In the genomic region with DNA sequence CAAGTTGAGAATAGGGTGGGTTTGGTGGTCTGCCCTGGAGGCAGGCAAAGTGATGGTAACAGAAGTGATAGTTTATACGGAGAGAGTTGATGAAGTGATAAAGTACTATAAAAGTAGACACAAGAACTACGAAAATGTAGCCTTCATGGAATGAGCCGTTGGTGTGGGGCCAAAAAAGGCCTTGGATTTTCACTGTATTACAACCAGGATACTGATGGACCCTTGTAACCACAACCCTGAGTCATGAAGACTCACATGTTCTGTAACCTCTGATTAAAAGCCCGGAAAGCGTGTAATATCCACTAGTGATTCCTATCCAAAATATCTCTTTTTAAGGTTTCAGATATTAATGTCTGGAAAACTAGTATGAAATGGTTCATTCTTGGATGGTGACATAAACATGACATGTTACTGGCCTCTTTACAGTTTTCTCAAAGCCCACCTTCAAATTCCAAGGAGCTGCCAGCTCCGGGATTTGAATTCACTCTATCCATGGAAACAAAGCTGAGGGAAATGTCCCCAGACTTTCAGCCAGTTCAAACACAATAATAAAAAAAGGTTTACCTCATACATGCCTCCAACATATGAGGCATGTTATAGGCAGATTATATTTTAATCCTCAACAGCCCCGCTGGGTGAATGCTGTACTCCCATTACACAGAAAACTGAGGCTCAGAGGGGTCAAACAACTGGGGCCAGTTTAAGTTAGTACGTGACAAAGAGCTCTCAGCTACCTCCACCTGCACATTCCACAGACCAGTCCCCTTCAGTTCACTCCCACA, we compare ENCODE assay signal across 8 cellular contexts. TPM values are rescaled to one million over a fixed set of nuclear protein-coding genes. Genes with fewer than 3 reads are reported as not detected.
DNase-seq lines count a peak whose midpoint lies in the region; ATAC-seq and TF ChIP-seq lines count a peak whose summit lies in the region.
"Had no signal": no experiment of that assay in that cellular context is flagged by ENCODE, and none has a peak within 500 bp of the region (broad histone marks: within the 10 kb centered on the region; RNA-seq: fewer than 3 reads in every experiment).

No MANE protein-coding gene starts in this region.

- TF ChIP-seq EP300 in sigmoid colon (IDR thresholded peaks at IDR 0.05), result no peak

- CTCF ChIA-PET in Panc1 (lab: Charles Lee), result interaction anchor here (4.0 kb wide), 1 partner anchor 302 kb away, joined by 16 read pairs; the partner anchor contains the start of gene VEGFA

- H3K4me3 ChIP-seq in Panc1 (ENCODE audit: low read depth in 2 of 2, low read length in 2 of 2), result no peak overlapping the region
- no peak overlapping the region for H3K4me3 ChIP-seq in sigmoid colon

- H3K9me3 ChIP-seq in Panc1 (ENCODE audit: control insufficient read depth, insufficient read depth, low read depth, low read length), result no peaks in the 10 kb centered on the region
- no peaks in the 10 kb centered on the region for H3K9me3 ChIP-seq in sigmoid colon

- TF ChIP-seq CTCF in Panc1 (IDR thresholded peaks at IDR 0.05), result no peak
- no peak for TF ChIP-seq CTCF in sigmoid colon (IDR thresholded peaks at IDR 0.05)

- intact Hi-C loops in Panc1 (cut with micrococcal nuclease; ENCODE audit: unreplicated experiment), result loop anchor here (10.0 kb wide), 1 partner anchor 117 kb away; no protein-coding TSS in a partner anchor
- intact Hi-C loops in sigmoid colon (cut with DNase I), result no loop called here
- intact Hi-C loops in left colon (cut with DNase I, micrococcal nuclease), result loop anchor here in 1 of 2 donors (10.0 kb wide), 1 partner anchor 407 kb away; no protein-coding TSS in a partner anchor

- no TSS peak for BruUV-seq in Panc1 (replicated peaks; lab: Mats Ljungman, UMichigan)

- in situ Hi-C loops in Panc1 (cut with HindIII; ENCODE audit: low pct_unique_long_range_greater_than_20kb, low sequenced_read_pairs), result no loop called here

- H3K27ac ChIP-seq in Panc1 (ENCODE audit: low read length) (0 out of 2 replicates have a peak overlapping the region, but pooled peaks have one; percentile 25), sigmoid colon (peak overlapping the region in 3 of 4 donors; percentile 80 to 83 (median 82))

- ATAC-seq in Panc1 (no peak), left colon (no peak)

- 90 to 91% methylated on average over 8 of the region's 8 CpGs for WGBS in sigmoid colon, 2 donors

- no peak for TF ChIP-seq POLR2A in sigmoid colon (IDR thresholded peaks at IDR 0.05)

- no peaks in the 10 kb centered on the region for H3K36me3 ChIP-seq in Panc1 (ENCODE audit: control insufficient read depth, insufficient read depth, low read length)
- no peaks in the 10 kb centered on the region for H3K36me3 ChIP-seq in sigmoid colon

- no peaks in the 10 kb centered on the region for H3K27me3 ChIP-seq in Panc1 (ENCODE audit: control insufficient read depth, insufficient read depth, low read length)
- H3K27me3 ChIP-seq in sigmoid colon, result peaks cover 0 to 1% (median 0%) of the 10 kb centered on the region in 3 donors

- POLR2A ChIA-PET in Panc1 (lab: Charles Lee), result no interaction called here

- H3K4me1 ChIP-seq in Panc1 (ENCODE audit: control insufficient read depth, insufficient read depth, low read length) (peaks cover 28% of the 10 kb centered on the region), sigmoid colon (peaks cover 0 to 40% (median 33%) of the 10 kb centered on the region in 4 donors)

- DNase-seq in GM03348 (ENCODE audit: low spot score) (peak; percentile 87), Panc1 (ENCODE audit: low read depth, low spot score) (no peak), epidermal melanocyte (ENCODE audit: insufficient read length, low spot score) (peak; percentile 69), sigmoid colon (no peak), left colon (no peak), OCI-M1 (lab: John Stamatoyannopoulos, UW) (no peak)
- DNase-seq in stimulated activated naive CD4-positive, alpha-beta T cell (lab: John Stamatoyannopoulos, UW), result no peak
- DNase-seq: T1000 had no signal

RNA-seq across cellular contexts. Expression of gene MRPL14, which starts 55.4 kb away (rescaled TPM):
- 82.0 TPM for total RNA-seq in Panc1 (2021; ENCODE audit: unreplicated experiment)
- 80.3 TPM for polyA plus RNA-seq in Panc1 (2012; ENCODE audit: insufficient read length)
- 10 to 100 TPM; 32.4 to 55.8 (median 45.3) TPM for total RNA-seq in sigmoid colon
- polyA plus RNA-seq in sigmoid colon, result 100 to 1,000 TPM in 2 of 3 donors, 10 to 100 TPM in 1; 85.6 to 150 (median 109) TPM
- total RNA-seq in left colon, result 10 to 100 TPM; 47.5 to 63.1 TPM

RNA-seq across cellular contexts. Expression of gene TMEM63B, which starts 55.5 kb away (rescaled TPM):
- 54.1 TPM for total RNA-seq in Panc1 (2021; ENCODE audit: unreplicated experiment)
- 81.4 TPM for polyA plus RNA-seq in Panc1 (2012; ENCODE audit: insufficient read length)
- 10 to 100 TPM; 10.0 to 21.3 (median 16.3) TPM for total RNA-seq in sigmoid colon
- polyA plus RNA-seq in sigmoid colon, result 10 to 100 TPM in 2 of 3 donors, 1 to 10 TPM in 1; 9.0 to 48.5 (median 14.6) TPM
- total RNA-seq in left colon, result 100 to 1,000 TPM in 1 of 2 donors, 10 to 100 TPM in 1; 99.7 to 102 TPM

Comparison
In these comparisons a context has a peak if more than half of its experiments do, and no peak if none do; other contexts are left out.
1. DNase-seq: peak in GM03348 (single experiment) and epidermal melanocyte (single experiment); none in Panc1 (single experiment), sigmoid colon (single experiment), left colon (0 of 2), stimulated activated naive CD4-positive, alpha-beta T cell (0 of 6) and OCI-M1 (single experiment).